In genomic region chr12:125454786-125455450, GRCh38 we compare ENCODE assay signal across 22 cellular contexts.
"Had no signal": no experiment of that assay in that cellular context is flagged by ENCODE, and none has a peak within 500 bp of the region (broad histone marks: within the 10 kb centered on the region; RNA-seq: fewer than 3 reads in every experiment).

No MANE protein-coding gene starts in this region.

- H3K36me3 ChIP-seq: brain microvascular endothelial cell, esophagus squamous epithelium, gastrocnemius medialis, ovary, suprapubic skin, uterus had no signal

- H3K9me3 ChIP-seq: gastrocnemius medialis, ovary, uterus had no signal

- H3K27me3 ChIP-seq: brain microvascular endothelial cell, gastrocnemius medialis, ovary, suprapubic skin, uterus had no signal

- H3K27ac ChIP-seq: brain microvascular endothelial cell, esophagus squamous epithelium, gastrocnemius medialis, ovary, psoas muscle, suprapubic skin, uterus had no signal

- ATAC-seq: gastrocnemius medialis; left lobe of liver; naive thymus-derived CD8-positive, alpha-beta T cell; psoas muscle; right cardiac atrium; stimulated activated naive CD8-positive, alpha-beta T cell treated with anti-CD3 and anti-CD28 coated beads, Interleukin-15, amount 100 ng/mL, for 72 hours had no signal

- DNase-seq: activated CD4-positive, alpha-beta memory T cell treated with anti-CD3 and anti-CD28 coated beads for 36 hours; activated CD4-positive, alpha-beta T cell treated with anti-CD3 and anti-CD28 coated beads for 4 hours; activated CD4-positive, CD25-positive, alpha-beta regulatory T cell; activated effector memory CD4-positive, alpha-beta T cell treated with anti-CD3 and anti-CD28 coated beads, Interleukin-2, amount 50 U/mL, for 16 hours; aorta; brain microvascular endothelial cell; central memory CD4-positive, alpha-beta T cell; esophagus squamous epithelium; gastrocnemius medialis; kidney; naive thymus-derived CD8-positive, alpha-beta T cell; ovary; psoas muscle; right cardiac atrium; stimulated activated CD4-positive, alpha-beta T cell treated with anti-CD3 and anti-CD28 coated beads, Interleukin-1b, Interleukin-23, amount 100 ng/mL, for 48 hours; stimulated activated naive CD8-positive, alpha-beta T cell treated with anti-CD3 and anti-CD28 coated beads, Interleukin-15, amount 100 ng/mL, for 72 hours; T1000; trophoblast cell; uterus had no signal

- H3K4me3 ChIP-seq: esophagus squamous epithelium, gastrocnemius medialis, lung, ovary, psoas muscle, suprapubic skin, uterus had no signal
